In genomic region chr12:131096681-131097181, GRCh38 we compare ENCODE assay signal across 20 cellular contexts.
DNase-seq lines count a peak whose midpoint lies in the region; ATAC-seq and TF ChIP-seq lines count a peak whose summit lies in the region.
"Had no signal": no experiment of that assay in that cellular context is flagged by ENCODE, and none has a peak within 500 bp of the region (broad histone marks: within the 10 kb centered on the region; RNA-seq: fewer than 3 reads in every experiment).

No MANE protein-coding gene starts in this region.

- H3T11ph ChIP-seq in H9 (ENCODE audit: low read length), result no peak overlapping the region

- DNase-seq in H9, result peak; percentile 17
- DNase-seq in dorsolateral prefrontal cortex, result peak in 6 of 10 donors; percentile 7 to 34 (median 19)
- peak; percentile 21 to 47 for DNase-seq in left lung
- peak; percentile 47 for DNase-seq in spleen
- DNase-seq in body of pancreas, result no peak
- DNase-seq: activated CD4-positive, alpha-beta T cell treated with anti-CD3 and anti-CD28 coated beads for 4 hours; CD4-positive, CD25-positive, alpha-beta regulatory T cell; central memory CD4-positive, alpha-beta T cell; EL; natural killer cell; NCI-H1694 treated with DMSO at 0.1 percent for 48 hours; NCI-H526 treated with DMSO at 0.1 percent for 48 hours had no signal

- H3K36me3 ChIP-seq in left lung (no peaks in the 10 kb centered on the region), spleen (no peaks in the 10 kb centered on the region), body of pancreas (replicated peaks in 1 of 2; ENCODE audit: insufficient read depth in 1 of 2, low read depth in 2 of 2) (no peaks in the 10 kb centered on the region)
- H3K36me3 ChIP-seq: HAP-1, heart right ventricle had no signal

- H3K4me3 Mint-ChIP-seq in H9, result no peak overlapping the region
- H3K4me3 Mint-ChIP-seq: CD4-positive, CD25-positive, alpha-beta regulatory T cell; natural killer cell; T-helper 17 cell had no signal

- no peaks in the 10 kb centered on the region for H3K4me1 Mint-ChIP-seq in H9

- H3K56ac ChIP-seq in H9 (ENCODE audit: insufficient read length, low read depth, low read length), result no peak overlapping the region

- no peak overlapping the region for H3K4me2 ChIP-seq in H9 (ENCODE audit: insufficient read depth, insufficient read length, low read length)

- H3K9ac ChIP-seq in H9 (ENCODE audit: extremely low read depth, insufficient read length, low read length), result no peak overlapping the region

- ATAC-seq in left lung, result no peak
- ATAC-seq in HG03108 (IDR thresholded peaks at IDR 0.05; ENCODE audit: unreplicated experiment), result no peak
- ATAC-seq in GM19397 (IDR thresholded peaks at IDR 0.05; ENCODE audit: unreplicated experiment), result no peak
- ATAC-seq in body of pancreas, result no peak
- ATAC-seq: activated naive CD4-positive, alpha-beta T cell treated with anti-CD3 and anti-CD28 coated beads, Interleukin-2, amount 50 U/mL, for 72 hours; natural killer cell; T-helper 17 cell had no signal

- WGBS in H9 (ENCODE audit: extremely low coverage, insufficient read length, low lambda C conversion rate), result no CpG with 5 or more reads among the region's 13 CpGs
- WGBS in spleen, 5 donors, result 77 to 91% (median 81%) methylated on average over 9 to 13 of the region's 13 CpGs
- WGBS in body of pancreas, 2 donors, result 79 to 100% methylated on average over 1 to 13 of the region's 13 CpGs

- no peaks in the 10 kb centered on the region for H3K36me3 Mint-ChIP-seq in H9 (ENCODE audit: insufficient read depth in 1 of 3, low read depth in 3 of 3)
- H3K36me3 Mint-ChIP-seq: activated naive CD4-positive, alpha-beta T cell treated with anti-CD3 and anti-CD28 coated beads, Interleukin-2, amount 50 U/mL, for 72 hours; CD4-positive, CD25-positive, alpha-beta regulatory T cell; natural killer cell had no signal

- H2BK5ac ChIP-seq in H9 (ENCODE audit: insufficient read length, low read length), result no peak overlapping the region

- TF ChIP-seq POLR2A in spleen (IDR thresholded peaks at IDR 0.05), result no peak
- TF ChIP-seq POLR2A in body of pancreas (IDR thresholded peaks at IDR 0.05), result no peak

- H3K4me3 ChIP-seq in dorsolateral prefrontal cortex (no peak overlapping the region), left lung (no peak overlapping the region), spleen (no peak overlapping the region), body of pancreas (no peak overlapping the region)
- H3K4me3 ChIP-seq: HAP-1, heart right ventricle, SK-N-MC had no signal

- no peak overlapping the region for H4K5ac ChIP-seq in H9 (ENCODE audit: insufficient read length, low read depth, low read length)

- H4K8ac ChIP-seq in H9 (replicated peaks; ENCODE audit: insufficient read length, low read depth, low read length), result no peak overlapping the region

- H3K27ac ChIP-seq in H9 (ENCODE audit: insufficient read length, low read depth, low read length), result no peak overlapping the region
- no peak overlapping the region for H3K27ac ChIP-seq in dorsolateral prefrontal cortex
- no peak overlapping the region for H3K27ac ChIP-seq in left lung
- no peak overlapping the region for H3K27ac ChIP-seq in spleen
- no peak overlapping the region for H3K27ac ChIP-seq in body of pancreas
- H3K27ac ChIP-seq: epithelial cell of prostate, SK-N-MC had no signal

- no peaks in the 10 kb centered on the region for H4K20me1 ChIP-seq in H9 (ENCODE audit: control insufficient read depth, insufficient read depth, insufficient read length)

- H2AK5ac ChIP-seq in H9 (ENCODE audit: insufficient read length, low read length), result no peak overlapping the region

- H2BK15ac ChIP-seq in H9 (ENCODE audit: low read depth, low read length), result no peak overlapping the region

- H3K23me2 ChIP-seq in H9 (ENCODE audit: insufficient read length, low read depth, low read length, poor library complexity, severe bottlenecking), result no peaks in the 10 kb centered on the region

- no peak overlapping the region for H4K91ac ChIP-seq in H9 (ENCODE audit: insufficient read length, low read depth, low read length)

- TF ChIP-seq CTCF in H9 (conservative IDR thresholded peaks at IDR 0.05), result no peak
- no peak for TF ChIP-seq CTCF in dorsolateral prefrontal cortex (IDR thresholded peaks at IDR 0.05 in 54 of 56, conservative IDR thresholded peaks at IDR 0.05 in 2 of 56; ENCODE audit: low read depth in 1 of 56, partially characterized antibody in 56 of 56)
- TF ChIP-seq CTCF in left lung (IDR thresholded peaks at IDR 0.05), result no peak
- TF ChIP-seq CTCF in spleen (IDR thresholded peaks at IDR 0.05 in 8 of 11, conservative IDR thresholded peaks at IDR 0.05 in 3 of 11), result no peak
- TF ChIP-seq CTCF in body of pancreas (IDR thresholded peaks at IDR 0.05), result no peak

- H3K27me3 ChIP-seq in H9 (ENCODE audit: insufficient read depth, low read length) (no peaks in the 10 kb centered on the region), dorsolateral prefrontal cortex (peaks cover 0 to 7% (median 0%) of the 10 kb centered on the region in 45 donors), left lung (no peaks in the 10 kb centered on the region), spleen (replicated peaks in 1 of 7) (peaks cover 0 to 38% (median 0%) of the 10 kb centered on the region in 7 donors), body of pancreas (no peaks in the 10 kb centered on the region)
- H3K27me3 ChIP-seq: heart right ventricle had no signal

- no peak overlapping the region; the same call in 1 of the 2 replicates for H3K4ac ChIP-seq in H9 (ENCODE audit: low read depth, low read length)

- H3K23ac ChIP-seq in H9 (ENCODE audit: insufficient read length, low read depth, low read length), result no peak overlapping the region

- no peak overlapping the region for H2BK120ac ChIP-seq in H9 (ENCODE audit: low read depth, low read length, poor library complexity, severe bottlenecking)

- H2BK20ac ChIP-seq in H9 (ENCODE audit: low read depth, low read length, poor library complexity, severe bottlenecking), result no peak overlapping the region

- H3K79me1 ChIP-seq in H9 (ENCODE audit: insufficient read depth, low read depth, low read length, poor library complexity, severe bottlenecking), result no peaks in the 10 kb centered on the region

- no peaks in the 10 kb centered on the region for H3K79me2 ChIP-seq in H9 (ENCODE audit: insufficient read depth, low read length)

- H3K18ac ChIP-seq in H9 (ENCODE audit: insufficient read length, low read depth, low read length), result no peak overlapping the region

- no peaks in the 10 kb centered on the region for H3K9me3 Mint-ChIP-seq in H9
- H3K9me3 Mint-ChIP-seq: activated naive CD4-positive, alpha-beta T cell treated with anti-CD3 and anti-CD28 coated beads, Interleukin-2, amount 50 U/mL, for 72 hours; CD4-positive, CD25-positive, alpha-beta regulatory T cell; natural killer cell had no signal

- peaks cover 1% of the 10 kb centered on the region for H3K27me3 Mint-ChIP-seq in H9 (ENCODE audit: low read depth)
- H3K27me3 Mint-ChIP-seq: CD4-positive, CD25-positive, alpha-beta regulatory T cell had no signal

- intact Hi-C loops in dorsolateral prefrontal cortex (cut with DNase I), result no loop called here
- intact Hi-C loops in left lung (cut with DNase I), result no loop called here
- intact Hi-C loops in spleen (cut with DNase I; ENCODE audit: low total_unique reads), result no loop called here
- intact Hi-C loops in body of pancreas (cut with DNase I), result no loop called here

- no peak overlapping the region; the same call in 1 of the 2 replicates for H3K14ac ChIP-seq in H9 (ENCODE audit: insufficient read depth, low read length)

- H2BK12ac ChIP-seq in H9 (ENCODE audit: insufficient read length, low read depth, low read length), result no peak overlapping the region

- H3K9me3 ChIP-seq in H9 (ENCODE audit: control insufficient read depth, low read depth, low read length) (no peaks in the 10 kb centered on the region), left lung (no peaks in the 10 kb centered on the region), spleen (no peaks in the 10 kb centered on the region), body of pancreas (no peaks in the 10 kb centered on the region)
- H3K9me3 ChIP-seq: HAP-1, heart right ventricle had no signal

- H3K4me1 ChIP-seq in H9 (ENCODE audit: insufficient read depth, low read length), result no peaks in the 10 kb centered on the region
- peaks cover 0 to 6% of the 10 kb centered on the region in 2 donors for H3K4me1 ChIP-seq in left lung
- peaks cover 0 to 18% (median 9%) of the 10 kb centered on the region in 6 donors for H3K4me1 ChIP-seq in spleen
- H3K4me1 ChIP-seq in body of pancreas, result no peaks in the 10 kb centered on the region
- H3K4me1 ChIP-seq: HAP-1 had no signal

- H2AFZ ChIP-seq in H9 (ENCODE audit: low read length), result no peak overlapping the region

- no peak overlapping the region for H3K27ac Mint-ChIP-seq in H9
- H3K27ac Mint-ChIP-seq: CD4-positive, CD25-positive, alpha-beta regulatory T cell; natural killer cell; T-helper 17 cell had no signal

Comparison
In these comparisons a context has a peak if more than half of its experiments do, and no peak if none do; other contexts are left out.
1. DNase-seq: peak in H9 (single experiment), dorsolateral prefrontal cortex (6 of 10), left lung (2 of 2) and spleen (single experiment); none in body of pancreas (0 of 4).